Comparison of ENCODE assay signal across 19 cellular contexts in the genomic region with DNA sequence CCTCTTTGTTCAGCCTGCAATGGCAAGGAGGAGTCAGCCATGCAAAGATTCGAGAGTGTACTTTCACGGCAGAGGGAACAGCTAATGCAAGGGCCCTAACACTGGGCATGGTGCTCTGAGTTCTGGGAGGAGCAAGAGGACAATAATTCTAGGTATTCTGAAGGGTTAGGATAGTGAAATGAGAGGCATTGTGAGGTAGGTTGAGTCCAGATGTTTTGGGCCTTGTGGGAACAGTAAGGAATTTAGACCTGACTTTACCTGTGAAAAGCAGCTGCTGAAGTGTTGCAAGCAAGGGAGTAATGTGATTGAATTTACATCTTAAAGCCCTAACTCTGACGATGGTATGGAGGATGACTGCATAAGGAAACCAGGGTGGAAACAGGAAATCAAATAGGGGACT.
DNase-seq lines count a peak whose midpoint lies in the region; ATAC-seq and TF ChIP-seq lines count a peak whose summit lies in the region.
"Had no signal": no experiment of that assay in that cellular context is flagged by ENCODE, and none has a peak within 500 bp of the region (broad histone marks: within the 10 kb centered on the region; RNA-seq: fewer than 3 reads in every experiment).

No MANE protein-coding gene starts in this region.

- H3K9me3 ChIP-seq in neuronal stem cell (replicated peaks in 1 of 2; ENCODE audit: control insufficient read depth in 2 of 2, insufficient read depth in 1 of 2, low read depth in 1 of 2, low read length in 2 of 2) (no peaks in the 10 kb centered on the region), colonic mucosa (no peaks in the 10 kb centered on the region)
- H3K9me3 ChIP-seq: BE2C had no signal

- POLR2A ChIA-PET in WTC11 (lab: Charles Lee) = no interaction called here

- CTCF ChIA-PET in WTC11 (lab: Charles Lee) = no interaction called here

- TF ChIP-seq CTCF in GM23338 (conservative IDR thresholded peaks at IDR 0.05; ENCODE audit: low read depth in 2 of 2) (no peak), WTC11 (IDR thresholded peaks at IDR 0.05) (no peak), colonic mucosa (IDR thresholded peaks at IDR 0.05) (no peak)

- H3K27ac Mint-ChIP-seq in GM23338 (peak overlapping the region; percentile 73), WTC11 (peak overlapping the region; percentile 83)
- H3K27ac Mint-ChIP-seq: CD4-positive, CD25-positive, alpha-beta regulatory T cell; CD8-positive, alpha-beta memory T cell had no signal

- H3K9me2 ChIP-seq in GM23338 (ENCODE audit: insufficient read depth) = no peaks in the 10 kb centered on the region

- no peak overlapping the region for H2AFZ ChIP-seq in GM23338
- H2AFZ ChIP-seq in neuronal stem cell (ENCODE audit: low read length) = peak overlapping the region; percentile 1

- H3K27ac ChIP-seq in GM23338 (ENCODE audit: low read depth) (no peak overlapping the region), neuronal stem cell (replicated peaks; ENCODE audit: low read length) (no peak overlapping the region), colonic mucosa (no peak overlapping the region)
- H3K27ac ChIP-seq: HL-60 had no signal

- H3K27me3 ChIP-seq in GM23338 (ENCODE audit: insufficient read depth) (no peaks in the 10 kb centered on the region), neuronal stem cell (ENCODE audit: control insufficient read depth in 3 of 3, insufficient read depth in 3 of 3, low read depth in 1 of 3, low read length in 3 of 3) (no peaks in the 10 kb centered on the region), colonic mucosa (no peaks in the 10 kb centered on the region)
- H3K27me3 ChIP-seq: BE2C had no signal

- H3K23ac ChIP-seq in neuronal stem cell (ENCODE audit: low read depth, low read length, poor library complexity) = no peak overlapping the region

- H3K4me2 ChIP-seq in GM23338 (0 out of 2 replicates have a peak overlapping the region, but pooled peaks have one; percentile 3), neuronal stem cell (ENCODE audit: insufficient read depth, low read length, poor library complexity, severe bottlenecking) (no peak overlapping the region)

- H3K79me1 ChIP-seq in neuronal stem cell (ENCODE audit: low read depth, low read length) = no peaks in the 10 kb centered on the region

- H2AK5ac ChIP-seq in neuronal stem cell (ENCODE audit: low read depth, low read length) = no peak overlapping the region

- no peak overlapping the region for H2BK120ac ChIP-seq in neuronal stem cell (ENCODE audit: low read depth, low read length)

- H3K36me3 Mint-ChIP-seq in GM23338 (ENCODE audit: low read depth) = no peaks in the 10 kb centered on the region; the same call in 2 of the 3 replicates
- no peaks in the 10 kb centered on the region; the same call in 1 of the 2 replicates for H3K36me3 Mint-ChIP-seq in WTC11
- H3K36me3 Mint-ChIP-seq: CD4-positive, CD25-positive, alpha-beta regulatory T cell; CD8-positive, alpha-beta memory T cell had no signal

- H3K14ac ChIP-seq in neuronal stem cell (ENCODE audit: low read length) = no peak overlapping the region

- H3K4me1 ChIP-seq in GM23338 (ENCODE audit: insufficient read depth) (no peaks in the 10 kb centered on the region), neuronal stem cell (ENCODE audit: control insufficient read depth in 2 of 2, insufficient read depth in 1 of 2, low read depth in 1 of 2, low read length in 2 of 2) (no peaks in the 10 kb centered on the region), colonic mucosa (no peaks in the 10 kb centered on the region)
- H3K4me1 ChIP-seq: BE2C had no signal

- H3K4ac ChIP-seq in neuronal stem cell (ENCODE audit: low read length) = no peak overlapping the region

- WGBS in neuronal stem cell (ENCODE audit: extremely low coverage in 2 of 2, insufficient read length in 2 of 2, insufficient replicate concordance in 1 of 2), 2 donors = no CpG with 5 or more reads among the region's 3 CpGs

- intact Hi-C loops in colonic mucosa (cut with DNase I) = no loop called here

- H3K4me1 Mint-ChIP-seq in GM23338 = peaks cover 18% of the 10 kb centered on the region
- H3K4me1 Mint-ChIP-seq in WTC11 = peaks cover 17% of the 10 kb centered on the region
- H3K4me1 Mint-ChIP-seq: CD4-positive, CD25-positive, alpha-beta regulatory T cell; CD8-positive, alpha-beta memory T cell had no signal

- H3K4me3 Mint-ChIP-seq in GM23338 (peak overlapping the region; percentile 3; the same call in 2 of the 3 replicates), WTC11 (no peak overlapping the region)
- H3K4me3 Mint-ChIP-seq: CD4-positive, CD25-positive, alpha-beta regulatory T cell; CD8-positive, alpha-beta memory T cell had no signal

- no peak overlapping the region for H3K18ac ChIP-seq in neuronal stem cell (ENCODE audit: low read length)

- no peak overlapping the region for H2BK15ac ChIP-seq in neuronal stem cell (ENCODE audit: low read length)

- no peaks in the 10 kb centered on the region for H3F3A ChIP-seq in GM23338 (replicated peaks; ENCODE audit: low read depth)

- no peak overlapping the region for H2BK5ac ChIP-seq in neuronal stem cell (ENCODE audit: low read length)

- H3K36me3 ChIP-seq in GM23338 (ENCODE audit: insufficient read depth) (no peaks in the 10 kb centered on the region), neuronal stem cell (replicated peaks in 1 of 2; ENCODE audit: control insufficient read depth in 2 of 2, insufficient read depth in 2 of 2, low read length in 2 of 2) (no peaks in the 10 kb centered on the region), colonic mucosa (no peaks in the 10 kb centered on the region)
- H3K36me3 ChIP-seq: BE2C had no signal

- no peak overlapping the region for H2BK12ac ChIP-seq in neuronal stem cell (ENCODE audit: low read length)

- H3K4me3 ChIP-seq in GM23338 (no peak overlapping the region), neuronal stem cell (ENCODE audit: low read length in 2 of 2) (no peak overlapping the region), colonic mucosa (no peak overlapping the region)

- H3K79me2 ChIP-seq in GM23338 (replicated peaks; ENCODE audit: insufficient read depth) = no peaks in the 10 kb centered on the region

- no peaks in the 10 kb centered on the region for H4K20me1 ChIP-seq in GM23338 (replicated peaks; ENCODE audit: insufficient read depth)

- H3K9me3 Mint-ChIP-seq in GM23338 (0 out of 3 replicates have a peak, but pooled peaks cover 2% of the 10 kb centered on the region), WTC11 (peaks cover 8% of the 10 kb centered on the region)

- no peak overlapping the region for H3K9ac ChIP-seq in neuronal stem cell (ENCODE audit: low read depth, low read length, poor library complexity)
- H3K9ac ChIP-seq in colonic mucosa (ENCODE audit: low read depth in 2 of 2, low read length in 2 of 2) = no peak overlapping the region

- no peak overlapping the region for H4K8ac ChIP-seq in neuronal stem cell (ENCODE audit: low read depth, low read length)

- DNase-seq in GM23338 (ENCODE audit: low spot score) (peak; percentile 78), WTC11 (ENCODE audit: low spot score) (peak; percentile 16), iPS DF 19.7 (ENCODE audit: low read depth, low spot score) (peak; percentile 50), neuronal stem cell (ENCODE audit: low spot score) (no peak), colonic mucosa (no peak), NCI-H1105 (lab: John Stamatoyannopoulos, UW) (no peak), DMS114 treated with DMSO at 0.1 percent for 48 hours (lab: John Stamatoyannopoulos, UW; ENCODE audit: unreplicated experiment) (no peak)
- DNase-seq: 8988T; BE2C; C1 segment of cervical spinal cord; CD4-positive, CD25-positive, alpha-beta regulatory T cell; CD8-positive, alpha-beta memory T cell; COR-L47; DMS153; DMS79; GDM1; GOT3; HCEC 1CT had no signal

- no peaks in the 10 kb centered on the region for H3K27me3 Mint-ChIP-seq in GM23338 (ENCODE audit: insufficient read depth, low read depth, poor library complexity)
- no peaks in the 10 kb centered on the region for H3K27me3 Mint-ChIP-seq in WTC11 (ENCODE audit: low read depth)
- H3K27me3 Mint-ChIP-seq: CD4-positive, CD25-positive, alpha-beta regulatory T cell; CD8-positive, alpha-beta memory T cell had no signal

- peak; percentile 92 for ATAC-seq in GM23338
- ATAC-seq in WTC11 = peak; percentile 94

- no peak overlapping the region for H4K91ac ChIP-seq in neuronal stem cell (ENCODE audit: low read depth, low read length, poor library complexity)

TF ChIP-seq in GM23338, 12 proteins besides CTCF, POLR2A, EP300 and RAD21 (continues in another document):
- TF ChIP-seq JUNB (IDR thresholded peaks at IDR 0.05; ENCODE audit: unreplicated experiment) (no peak), EZH2 (IDR thresholded peaks at IDR 0.05; ENCODE audit: low read depth, unreplicated experiment) (no peak)

TF ChIP-seq in WTC11, 78 proteins besides CTCF, POLR2A, EP300 and RAD21 (continues in another document):
- TF ChIP-seq FOXK1 (CRISPR knock-in tag; IDR thresholded peaks at IDR 0.05) = no peak
- TF ChIP-seq USF2 (CRISPR knock-in tag; IDR thresholded peaks at IDR 0.05) = no peak
- TF ChIP-seq USF1 (CRISPR knock-in tag; IDR thresholded peaks at IDR 0.05) = no peak
- no peak for TF ChIP-seq KAT7 (CRISPR knock-in tag; IDR thresholded peaks at IDR 0.05; ENCODE audit: borderline replicate concordance)

Comparison
In these comparisons a context has a peak if more than half of its experiments do, and no peak if none do; other contexts are left out.
1. DNase-seq: peak in GM23338 (single experiment), WTC11 (single experiment) and iPS DF 19.7 (single experiment); none in neuronal stem cell (single experiment), colonic mucosa (single experiment), NCI-H1105 (single experiment) and DMS114 treated with DMSO at 0.1 percent for 48 hours (single experiment).